ENCODE assay signal across 16 cellular contexts in genomic region chr18:72376256-72376655, GRCh38.
"Had no signal": no experiment of that assay in that cellular context is flagged by ENCODE, and none has a peak within 500 bp of the region (broad histone marks: within the 10 kb centered on the region; RNA-seq: fewer than 3 reads in every experiment).

No MANE protein-coding gene starts in this region.

- ATAC-seq: activated CD8-positive, alpha-beta T cell treated with anti-CD3 and anti-CD28 coated beads for 36 hours; activated T-helper 17 cell treated with anti-CD3 and anti-CD28 coated beads, Interleukin-2, amount 50 U/mL, for 72 hours; body of pancreas; effector memory CD8-positive, alpha-beta T cell; left lobe of liver; stimulated activated naive CD8-positive, alpha-beta T cell treated with anti-CD3 and anti-CD28 coated beads, Interleukin-15, Interleukin-2, amounts not matched to agents 100 U/mL and 50 U/mL, for 24 hours had no signal

- H3K4me1 Mint-ChIP-seq: activated B cell treated with CpG ODN at 0.5 μM for 24 hours; activated T-helper 17 cell treated with anti-CD3 and anti-CD28 coated beads, Interleukin-2, amount 50 U/mL, for 72 hours had no signal

- H3K4me3 ChIP-seq: body of pancreas, lung, tibial nerve had no signal

- H3K27me3 Mint-ChIP-seq: activated B cell treated with CpG ODN at 0.5 μM for 24 hours; activated CD8-positive, alpha-beta T cell treated with anti-CD3 and anti-CD28 coated beads for 36 hours; activated T-helper 17 cell treated with anti-CD3 and anti-CD28 coated beads, Interleukin-2, amount 50 U/mL, for 72 hours; effector memory CD8-positive, alpha-beta T cell had no signal

- H3K4me3 Mint-ChIP-seq: activated B cell treated with CpG ODN at 0.5 μM for 24 hours; activated CD8-positive, alpha-beta T cell treated with anti-CD3 and anti-CD28 coated beads for 36 hours; activated T-helper 17 cell treated with anti-CD3 and anti-CD28 coated beads, Interleukin-2, amount 50 U/mL, for 72 hours; effector memory CD8-positive, alpha-beta T cell had no signal

- DNase-seq: activated B cell treated with CpG ODN at 0.5 μM for 24 hours; activated CD4-positive, alpha-beta T cell treated with anti-CD3 and anti-CD28 coated beads for 48 hours; activated CD8-positive, alpha-beta T cell treated with anti-CD3 and anti-CD28 coated beads for 36 hours; activated naive CD4-positive, alpha-beta T cell treated with Interleukin-2 at 50 U/mL for 16 hours; activated T-cell treated with anti-CD3 and anti-CD28 coated beads, Interleukin-2, amount 50 U/mL, for 1 hour; body of pancreas; caudate nucleus; effector memory CD8-positive, alpha-beta T cell; occipital lobe; stimulated activated CD4-positive, alpha-beta T cell treated with anti-CD3 and anti-CD28 coated beads, Interleukin-12 subunit alpha, Interleukin-12 subunit beta, amount 100 ng/mL, for 4 hours; stimulated activated CD4-positive, alpha-beta T cell treated with anti-CD3 and anti-CD28 coated beads, Interleukin-1b, Interleukin-23, amount 100 ng/mL, for 48 hours; stimulated activated naive CD8-positive, alpha-beta T cell treated with anti-CD3 and anti-CD28 coated beads, Interleukin-15, Interleukin-2, amounts not matched to agents 100 U/mL and 50 U/mL, for 24 hours had no signal

- H3K27ac Mint-ChIP-seq: activated B cell treated with CpG ODN at 0.5 μM for 24 hours; activated CD8-positive, alpha-beta T cell treated with anti-CD3 and anti-CD28 coated beads for 36 hours; activated T-helper 17 cell treated with anti-CD3 and anti-CD28 coated beads, Interleukin-2, amount 50 U/mL, for 72 hours; effector memory CD8-positive, alpha-beta T cell had no signal
